In the genomic region with DNA sequence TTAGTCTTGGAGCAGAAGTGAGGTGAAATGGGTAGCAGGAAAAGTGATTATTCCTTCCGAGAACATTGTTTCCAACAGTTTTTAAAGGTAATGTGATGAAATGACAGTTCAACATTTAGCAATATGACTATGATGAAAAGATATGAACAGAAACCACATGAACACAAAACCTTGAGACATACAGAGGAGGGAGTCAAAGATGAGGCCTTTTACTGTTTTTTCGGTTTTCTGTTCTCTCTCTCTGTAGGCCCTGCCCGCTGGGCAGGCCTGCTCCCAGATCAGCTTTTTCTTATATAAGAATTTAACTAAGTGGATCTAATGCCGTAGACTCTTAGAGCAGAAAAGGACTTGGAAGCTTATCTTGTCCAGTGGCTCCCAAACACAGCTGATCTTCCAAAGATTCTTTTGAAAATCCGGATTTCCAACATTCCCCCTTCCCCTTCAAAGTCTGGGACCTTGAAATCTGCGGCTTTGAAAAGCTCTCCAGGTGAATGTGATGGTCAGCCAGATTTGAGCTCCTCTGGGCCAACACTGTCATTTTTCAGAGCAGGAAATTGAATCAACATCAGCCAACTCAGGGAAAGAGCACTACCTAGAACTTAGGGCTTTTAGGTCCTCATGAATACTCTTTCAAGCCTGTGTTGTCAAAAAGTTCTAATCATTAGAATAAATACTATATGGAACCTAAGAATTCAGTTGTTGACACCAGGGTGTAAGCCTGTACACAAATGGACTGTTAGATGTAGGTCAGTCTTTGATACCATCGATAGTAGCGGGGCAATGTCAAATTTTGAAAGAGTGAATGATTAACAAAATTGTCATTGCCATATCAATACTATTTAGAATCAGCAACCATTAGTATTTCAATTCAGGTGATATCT, we compare ENCODE assay signal across 16 cellular contexts. TPM values are rescaled to one million over a fixed set of nuclear protein-coding genes. Genes with fewer than 3 reads are reported as not detected.
DNase-seq lines count a peak whose midpoint lies in the region; ATAC-seq, FAIRE-seq and TF ChIP-seq lines count a peak whose summit lies in the region.
"Had no signal": no experiment of that assay in that cellular context is flagged by ENCODE, and none has a peak within 500 bp of the region (broad histone marks: within the 10 kb centered on the region; RNA-seq: fewer than 3 reads in every experiment).

No MANE protein-coding gene starts in this region.

- POLR2A ChIA-PET in HepG2 (lab: Yijun Ruan, JAX) (no interaction called here), PC-3 (lab: Charles Lee; ENCODE audit: unreplicated experiment) (no interaction called here)

- no peak for TF ChIP-seq POLR2A in HepG2 (IDR thresholded peaks at IDR 0.05; ENCODE audit: insufficient read depth in 1 of 2, low read depth in 2 of 2, low read length in 2 of 2)

- H4K20me1 ChIP-seq in HepG2 (ENCODE audit: insufficient read depth, low read length) = no peaks in the 10 kb centered on the region
- no peaks in the 10 kb centered on the region for H4K20me1 ChIP-seq in PC-3 (ENCODE audit: low read length)

- no peak for FAIRE-seq in HepG2 (lab: Jason Lieb, UNC)

- H3K79me2 ChIP-seq in HepG2 (ENCODE audit: insufficient read depth, low read length) (no peaks in the 10 kb centered on the region), PC-3 (ENCODE audit: low read length) (no peaks in the 10 kb centered on the region)

- no peaks in the 10 kb centered on the region for H3K36me3 ChIP-seq in HepG2 (replicated peaks in 1 of 2; ENCODE audit: control insufficient read depth in 1 of 2, insufficient read depth in 2 of 2, low read length in 2 of 2)
- no peaks in the 10 kb centered on the region for H3K36me3 ChIP-seq in PC-3 (ENCODE audit: low read depth, low read length)

- TF ChIP-seq CTCF in GM12865 (IDR thresholded peaks at IDR 0.05; ENCODE audit: insufficient read depth, low read depth, low read length, missing control alignments) (no peak), HepG2 (CRISPR knock-in tag; IDR thresholded peaks at IDR 0.05) (no peak), PC-3 (conservative IDR thresholded peaks at IDR 0.05; ENCODE audit: low read depth, low read length) (no peak), foreskin keratinocyte (conservative IDR thresholded peaks at IDR 0.05) (no peak)

- H3K4me2 ChIP-seq in HepG2 (ENCODE audit: low read depth, low read length) (no peak overlapping the region), PC-3 (ENCODE audit: low read length) (no peak overlapping the region)

- H3K4me3 ChIP-seq in GM12865 (ENCODE audit: low read depth, low read length) (no peak overlapping the region), HepG2 (replicated peaks in 1 of 3; ENCODE audit: insufficient read depth in 1 of 3, low read depth in 2 of 3, low read length in 3 of 3) (no peak overlapping the region), PC-3 (ENCODE audit: low read length) (no peak overlapping the region)

- no peaks in the 10 kb centered on the region; a peak in 1 of 5 replicates for H3K27me3 ChIP-seq in HepG2 (ENCODE audit: control insufficient read depth in 1 of 2, insufficient read depth in 2 of 2, low read length in 2 of 2)
- H3K27me3 ChIP-seq in PC-3 (ENCODE audit: low read length) = no peaks in the 10 kb centered on the region
- H3K27me3 ChIP-seq in foreskin keratinocyte = no peaks in the 10 kb centered on the region

- peak; percentile 53 for DNase-seq in GM12865 (ENCODE audit: low read depth)
- DNase-seq in OCI-M1 (lab: John Stamatoyannopoulos, UW) = peak; percentile 53
- DNase-seq in HepG2 (ENCODE audit: low spot score) = no peak
- DNase-seq in PC-3 = no peak
- no peak for DNase-seq in foreskin keratinocyte
- DNase-seq: activated CD8-positive, alpha-beta memory T cell treated with anti-CD3 and anti-CD28 coated beads, Interleukin-2, amount 50 U/mL, for 48 hours; Calu3; cerebellar nuclear complex; GDM1; hippocampal formation; midbrain; NCI-H1105; T-cell had no signal

- intact Hi-C loops in HepG2 (cut with micrococcal nuclease; ENCODE audit: unreplicated experiment) (no loop called here), PC-3 (cut with micrococcal nuclease) (no loop called here)

- H2AFZ ChIP-seq in HepG2 (ENCODE audit: low read length) (no peak overlapping the region), PC-3 (ENCODE audit: low read length) (no peak overlapping the region)

- H3K9me2 ChIP-seq in PC-3 (replicated peaks; ENCODE audit: low read length) = 0 out of 2 replicates have a peak, but pooled peaks cover 3% of the 10 kb centered on the region

- 38% methylated on average over 8 of the region's 8 CpGs for WGBS in HepG2 (ENCODE audit: low lambda C conversion rate)

- H3K4me1 ChIP-seq in HepG2 (ENCODE audit: insufficient read depth, low read length) = peaks cover 25% of the 10 kb centered on the region
- H3K4me1 ChIP-seq in PC-3 (ENCODE audit: insufficient read depth, low read length) = no peaks in the 10 kb centered on the region
- no peaks in the 10 kb centered on the region for H3K4me1 ChIP-seq in foreskin keratinocyte

- TF ChIP-seq EP300 in HepG2 (IDR thresholded peaks at IDR 0.05; ENCODE audit: low read depth in 2 of 2, low read length in 2 of 2) (no peak), HepG2 (CRISPR knock-in tag; IDR thresholded peaks at IDR 0.05; ENCODE audit: borderline replicate concordance) (no peak)

- H3K27ac ChIP-seq in HepG2 (ENCODE audit: extremely low read length, insufficient read depth, low read length) (no peak overlapping the region), PC-3 (ENCODE audit: low read length) (no peak overlapping the region), foreskin keratinocyte (no peak overlapping the region)
- H3K27ac ChIP-seq: RWPE1 had no signal

- no peaks in the 10 kb centered on the region for H3F3A ChIP-seq in PC-3 (ENCODE audit: low read length, unreplicated experiment)

- ATAC-seq in HG02798 (IDR thresholded peaks at IDR 0.05; ENCODE audit: poor library complexity, unreplicated experiment) (peak; percentile 41), HepG2 (peak; percentile 46; the same call in 2 of the 3 replicates), PC-3 (no peak), GM21526 (IDR thresholded peaks at IDR 0.05; ENCODE audit: low FRiP score, unreplicated experiment) (no peak), foreskin keratinocyte (no peak)
- ATAC-seq: T-cell had no signal

- in situ Hi-C loops in HepG2 (cut with HindIII; ENCODE audit: extremely low pct_ligation_motif_present, low pct_unique_long_range_greater_than_20kb) = no loop called here

- no peak for TF ChIP-seq RAD21 in HepG2 (CRISPR knock-in tag; IDR thresholded peaks at IDR 0.05)

- no TSS peak for BruUV-seq in HepG2 (replicated peaks; lab: Mats Ljungman, UMichigan)
- no TSS peak for BruUV-seq in PC-3 (replicated peaks; lab: Mats Ljungman, UMichigan)

- H3K9ac ChIP-seq in HepG2 (ENCODE audit: insufficient read depth, low read depth, low read length) (no peak overlapping the region), PC-3 (ENCODE audit: low read length) (no peak overlapping the region)

- H3K9me3 ChIP-seq in HepG2 (ENCODE audit: low read length) (no peaks in the 10 kb centered on the region), PC-3 (ENCODE audit: low read length) (no peaks in the 10 kb centered on the region)

- CTCF ChIA-PET in HepG2 (lab: Yijun Ruan, JAX; ENCODE audit: low intra/inter-chr PET ratio, low total read pairs) = no interaction called here
- CTCF ChIA-PET in PC-3 (lab: Charles Lee) = no interaction called here

TF ChIP-seq in HepG2, 621 proteins besides CTCF, POLR2A, EP300 and RAD21:
- TF ChIP-seq MEIS2 (CRISPR knock-in tag; IDR thresholded peaks at IDR 0.05) = no peak
- TF ChIP-seq HDAC6 (IDR thresholded peaks at IDR 0.05; ENCODE audit: low read depth, low read length) = no peak
TF ChIP-seq in HepG2: peak in this region for 0.

RNA-seq across cellular contexts. Expression of gene RYBP, which starts 29.1 kb away (rescaled TPM):
- total RNA-seq in HepG2 (2016; rRNA removed; fragmentation: Illumina TruSeq; extraction: Trizol) (6.1 and 13.2 TPM in 2 replicates), PC-3 (2014; rRNA removed) (5.5 and 7.4 TPM in 2 replicates), foreskin keratinocyte (7.6 and 8.6 TPM in 2 replicates)
- 1.0 and 1.2 TPM in 2 replicates for total RNA-seq in HepG2 (2016; cell fraction: cytosol; rRNA removed; fragmentation: Illumina TruSeq; extraction: Trizol; ENCODE audit: low read depth)
- total RNA-seq in HepG2 (2016; cell fraction: insoluble cytoplasmic fraction; rRNA removed; fragmentation: Illumina TruSeq; extraction: Trizol) = 6.3 and 12.2 TPM in 2 replicates
- total RNA-seq in HepG2 (2016; cell fraction: membrane; rRNA removed; fragmentation: Illumina TruSeq; extraction: Trizol) = 7.7 and 7.8 TPM in 2 replicates
- 8.8 and 10.1 TPM in 2 replicates for total RNA-seq in HepG2 (2016; cell fraction: nucleus; rRNA removed; fragmentation: Illumina TruSeq; extraction: Trizol)
- polyA plus RNA-seq in HepG2 (2011; rRNA removed) (8.0 and 10.7 TPM in 2 replicates), foreskin keratinocyte (2.8 and 3.7 TPM in 2 replicates)
- 4.9 and 7.5 TPM in 2 replicates for polyA plus RNA-seq in HepG2 (2011; cell fraction: cytosol; rRNA removed)
- 5.2 and 6.1 TPM in 2 replicates for polyA plus RNA-seq in HepG2 (2011; cell fraction: nucleus; rRNA removed)
- polyA plus RNA-seq in HepG2 (2012) = 15.4 and 18.6 TPM in 2 replicates
- 1.4 TPM in 2 replicates for polyA plus RNA-seq in HepG2 (2016; cell fraction: cytosol; fragmentation: Illumina TruSeq; extraction: Trizol; ENCODE audit: low read depth)
- polyA plus RNA-seq in HepG2 (2016; cell fraction: insoluble cytoplasmic fraction; fragmentation: Illumina TruSeq; extraction: Trizol; ENCODE audit: low read depth) = 16.6 TPM in 2 replicates
- 6.0 and 6.1 TPM in 2 replicates for polyA plus RNA-seq in HepG2 (2016; cell fraction: membrane; fragmentation: Illumina TruSeq; extraction: Trizol; ENCODE audit: low read depth)
- 13.8 and 14.7 TPM in 2 replicates for polyA plus RNA-seq in HepG2 (2016; cell fraction: nucleus; fragmentation: Illumina TruSeq; extraction: Trizol; ENCODE audit: insufficient read depth, low read depth)
- polyA minus RNA-seq in HepG2 (2011; rRNA and poly(A)+ RNA removed; ENCODE audit: low replicate concordance) = 2.2 and 5.2 TPM in 2 replicates
- polyA minus RNA-seq in HepG2 (2011; cell fraction: cytosol; rRNA and poly(A)+ RNA removed) = 13.5 and 13.7 TPM in 2 replicates
- 17.0 and 23.4 TPM in 2 replicates for polyA minus RNA-seq in HepG2 (2011; cell fraction: nucleus; rRNA and poly(A)+ RNA removed)

Comparison
In these comparisons a context has a peak if more than half of its experiments do, and no peak if none do; other contexts are left out.
1. DNase-seq: peak in GM12865 (single experiment) and OCI-M1 (single experiment); none in HepG2 (single experiment), PC-3 (single experiment) and foreskin keratinocyte (0 of 2).
2. ATAC-seq: peak in HG02798 (single experiment) and HepG2 (single experiment); none in PC-3 (single experiment), GM21526 (single experiment) and foreskin keratinocyte (single experiment).